ENCODE assay signal across 8 cellular contexts in the genomic region with DNA sequence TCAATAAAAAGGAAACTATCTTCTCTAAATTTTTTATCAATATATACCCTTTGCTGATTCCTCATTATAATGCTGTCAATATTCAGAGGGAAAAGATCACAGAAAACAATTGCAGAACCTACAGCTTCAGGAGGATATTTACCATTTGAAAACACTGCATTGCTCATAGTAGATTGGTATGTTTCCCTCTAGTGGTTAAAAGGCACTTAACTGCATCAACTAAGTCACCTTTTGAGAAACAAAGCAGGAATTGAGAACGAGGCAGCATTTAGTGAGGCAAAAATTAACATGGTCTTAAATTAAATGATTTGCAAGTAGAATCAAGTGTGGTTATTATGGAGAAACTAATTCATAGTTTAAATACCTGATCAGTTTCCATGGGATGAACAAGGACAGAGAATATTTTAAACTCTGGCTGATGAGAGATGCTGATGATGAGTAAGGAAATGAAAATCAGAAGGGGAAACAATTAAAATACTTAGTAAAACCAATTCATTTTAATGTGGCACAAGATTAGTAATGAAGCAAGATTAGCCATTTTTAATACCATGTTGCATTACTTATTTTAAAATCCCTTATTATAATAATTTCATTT.
A peak's percentile ranks its signal among the peaks of the same experiment; 100 is the strongest.
DNase-seq lines count a peak whose midpoint lies in the region; ATAC-seq, FAIRE-seq and TF ChIP-seq lines count a peak whose summit lies in the region.

No MANE protein-coding gene starts in this region.

- H3K4me1 ChIP-seq in psoas muscle = no peaks in the 10 kb centered on the region

- no peaks in the 10 kb centered on the region for H3K9me3 ChIP-seq in psoas muscle

- peak; percentile 54 for ATAC-seq in HG02870 (IDR thresholded peaks at IDR 0.05; ENCODE audit: unreplicated experiment)
- no peak for ATAC-seq in psoas muscle

- no peaks in the 10 kb centered on the region for H3K27me3 Mint-ChIP-seq in chondrocyte (ENCODE audit: low read depth)

- peak; percentile 89 for TF ChIP-seq CTCF in chondrocyte (IDR thresholded peaks at IDR 0.05)
- TF ChIP-seq CTCF in psoas muscle (IDR thresholded peaks at IDR 0.05) = peak; percentile 7

- H3K36me3 Mint-ChIP-seq in chondrocyte (ENCODE audit: low read depth) = no peaks in the 10 kb centered on the region

- H3K27ac Mint-ChIP-seq in chondrocyte (ENCODE audit: unreplicated experiment) = no peak overlapping the region

- H3K27me3 ChIP-seq in psoas muscle (ENCODE audit: insufficient read depth in 3 of 3, low read length in 2 of 3) = no peaks in the 10 kb centered on the region

- H3K36me3 ChIP-seq in psoas muscle (ENCODE audit: insufficient read depth in 1 of 2, low read depth in 1 of 2) = no peaks in the 10 kb centered on the region

- H3K4me1 Mint-ChIP-seq in chondrocyte (ENCODE audit: low read depth) = peaks cover 15% of the 10 kb centered on the region

- 15 to 29% (median 24%) methylated on average over 1 of the region's 1 CpG for WGBS in psoas muscle, 3 donors

- no peak for FAIRE-seq in GM19239 (lab: Jason Lieb, UNC)

- intact Hi-C loops in psoas muscle (cut with DNase I) = no loop called here

- H3K4me3 ChIP-seq in psoas muscle = no peak overlapping the region

- H3K27ac ChIP-seq in psoas muscle = no peak overlapping the region

- H3K4me3 Mint-ChIP-seq in chondrocyte (ENCODE audit: unreplicated experiment) = no peak overlapping the region

- H3K9me3 Mint-ChIP-seq in chondrocyte (ENCODE audit: low read depth) = no peaks in the 10 kb centered on the region

- peak; percentile 66 for DNase-seq in DMS153 (lab: John Stamatoyannopoulos, UW)
- DNase-seq in NCI-H345 (lab: John Stamatoyannopoulos, UW) = peak; percentile 53
- no peak for DNase-seq in chondrocyte (ENCODE audit: low spot score)
- DNase-seq in psoas muscle = no peak
- no peak for DNase-seq in GM19239 (ENCODE audit: insufficient read length, low spot score)
- DNase-seq in HPDE6-E6E7 (ENCODE audit: extremely low spot score) = no peak
- DNase-seq in stimulated activated CD4-positive, alpha-beta T cell treated with anti-CD3 and anti-CD28 coated beads, Interleukin-4, amount 100 ng/mL, for 24 hours = no peak

Comparison
In these comparisons a context has a peak if more than half of its experiments do, and no peak if none do; other contexts are left out.
1. DNase-seq: peak in DMS153 (single experiment) and NCI-H345 (single experiment); none in chondrocyte (single experiment), psoas muscle (0 of 2), GM19239 (single experiment), HPDE6-E6E7 (single experiment) and stimulated activated CD4-positive, alpha-beta T cell treated with anti-CD3 and anti-CD28 coated beads, Interleukin-4, amount 100 ng/mL, for 24 hours (single experiment).